Comparison of ENCODE assay signal across 29 cellular contexts in genomic region chr10:14687340-14687739, GRCh38.
DNase-seq lines count a peak whose midpoint lies in the region; ATAC-seq and TF ChIP-seq lines count a peak whose summit lies in the region.
"Had no signal": no experiment of that assay in that cellular context is flagged by ENCODE, and none has a peak within 500 bp of the region (broad histone marks: within the 10 kb centered on the region; RNA-seq: fewer than 3 reads in every experiment).

No MANE protein-coding gene starts in this region.

- POLR2A ChIA-PET in CD8-positive, alpha-beta T cell (lab: Charles Lee), result no interaction called here

- no peak overlapping the region for H3K27ac Mint-ChIP-seq in CD8-positive, alpha-beta T cell
- H3K27ac Mint-ChIP-seq: IgD-negative memory B cell had no signal

- no peaks in the 10 kb centered on the region for H3K36me3 ChIP-seq in breast epithelium
- H3K36me3 ChIP-seq in upper lobe of right lung, result no peaks in the 10 kb centered on the region
- no peaks in the 10 kb centered on the region for H3K36me3 ChIP-seq in CD8-positive, alpha-beta T cell (ENCODE audit: insufficient read depth, low read length)
- H3K36me3 ChIP-seq: adrenal gland, BLaER1, brain microvascular endothelial cell, right atrium auricular region had no signal

- ATAC-seq in left lobe of liver (peak; percentile 37), upper lobe of right lung (peak; percentile 84), HG02763 (IDR thresholded peaks at IDR 0.05; ENCODE audit: unreplicated experiment) (no peak)
- ATAC-seq in CD8-positive, alpha-beta T cell, result no peak
- ATAC-seq: activated T-cell treated with anti-CD3 and anti-CD28 coated beads, Interleukin-2, amount 50 U/mL, for 4 hours; SK-N-SH treated with all-trans-retinoic acid at 6 μM for 48 hours had no signal

- H3K4me3 ChIP-seq in breast epithelium, result no peak overlapping the region
- H3K4me3 ChIP-seq in upper lobe of right lung, result no peak overlapping the region
- H3K4me3 ChIP-seq in CD8-positive, alpha-beta T cell (ENCODE audit: low read depth, low read length), result no peak overlapping the region
- H3K4me3 ChIP-seq: adrenal gland, BLaER1, right atrium auricular region, testis had no signal

- intact Hi-C loops in breast epithelium (cut with DNase I; ENCODE audit: low total_unique reads), result no loop called here
- intact Hi-C loops in upper lobe of right lung (cut with DNase I), result no loop called here
- intact Hi-C loops in CD8-positive, alpha-beta T cell (cut with DNase I, micrococcal nuclease), result no loop called here

- H3K4me1 Mint-ChIP-seq in CD8-positive, alpha-beta T cell (ENCODE audit: low read depth), result peaks cover 4% of the 10 kb centered on the region

- H3K27me3 ChIP-seq in breast epithelium (no peaks in the 10 kb centered on the region), upper lobe of right lung (no peaks in the 10 kb centered on the region)
- no peaks in the 10 kb centered on the region for H3K27me3 ChIP-seq in CD8-positive, alpha-beta T cell (ENCODE audit: insufficient read depth, low read length)
- H3K27me3 ChIP-seq: adrenal gland, BLaER1, brain microvascular endothelial cell, right atrium auricular region, testis had no signal

- no peak for TF ChIP-seq POLR2A in breast epithelium (IDR thresholded peaks at IDR 0.05)

- H3K4me1 ChIP-seq in breast epithelium (no peaks in the 10 kb centered on the region), upper lobe of right lung (peaks cover 8% of the 10 kb centered on the region)
- H3K4me1 ChIP-seq in CD8-positive, alpha-beta T cell (ENCODE audit: insufficient read depth, low read length), result no peaks in the 10 kb centered on the region
- H3K4me1 ChIP-seq: adrenal gland, right atrium auricular region, testis had no signal

- no peaks in the 10 kb centered on the region for H3K9me3 Mint-ChIP-seq in CD8-positive, alpha-beta T cell
- H3K9me3 Mint-ChIP-seq: activated T-cell treated with anti-CD3 and anti-CD28 coated beads, Interleukin-2, amount 50 U/mL, for 4 hours had no signal

- no peaks in the 10 kb centered on the region for H3K27me3 Mint-ChIP-seq in CD8-positive, alpha-beta T cell (ENCODE audit: low read depth)
- H3K27me3 Mint-ChIP-seq: IgD-negative memory B cell had no signal

- DNase-seq in T47D (ENCODE audit: low read depth in 1 of 2, low spot score in 1 of 2) (peak; percentile 51 to 91), breast epithelium (ENCODE audit: low spot score in 2 of 2) (no peak), NCI-H2227 (lab: John Stamatoyannopoulos, UW; ENCODE audit: unreplicated experiment) (peak; percentile 4), left lobe of liver (ENCODE audit: low spot score) (no peak), upper lobe of right lung (no peak), mucosa of gallbladder (ENCODE audit: low spot score) (no peak)
- no peak for DNase-seq in CD8-positive, alpha-beta T cell
- DNase-seq: activated CD4-positive, alpha-beta T cell treated with anti-CD3 and anti-CD28 coated beads for 48 hours; activated naive CD4-positive, alpha-beta T cell treated with Interleukin-2 at 50 U/mL for 16 hours; activated T-cell treated with anti-CD3 and anti-CD28 coated beads, Interleukin-2, amount 50 U/mL, for 4 hours; adrenal gland; brain microvascular endothelial cell; EL; HCEC 1CT; head of caudate nucleus; kidney glomerular epithelial cell; NCI-H1694; NCI-H446 treated with DMSO at 0.1 percent for 48 hours; stimulated activated CD4-positive, alpha-beta T cell treated with anti-CD3 and anti-CD28 coated beads, Interleukin-4, amount 100 ng/mL, for 1 hour; stimulated activated naive CD4-positive, alpha-beta T cell; T-helper 2 cell; testis had no signal

- TF ChIP-seq CTCF in breast epithelium (IDR thresholded peaks at IDR 0.05) (no peak), upper lobe of right lung (IDR thresholded peaks at IDR 0.05) (no peak)
- TF ChIP-seq CTCF in CD8-positive, alpha-beta T cell (IDR thresholded peaks at IDR 0.05), result no peak

- H3K4me3 Mint-ChIP-seq in CD8-positive, alpha-beta T cell, result no peak overlapping the region
- H3K4me3 Mint-ChIP-seq: activated T-cell treated with anti-CD3 and anti-CD28 coated beads, Interleukin-2, amount 50 U/mL, for 4 hours; IgD-negative memory B cell had no signal

- H3K9me3 ChIP-seq in breast epithelium (no peaks in the 10 kb centered on the region), upper lobe of right lung (no peaks in the 10 kb centered on the region)
- no peaks in the 10 kb centered on the region for H3K9me3 ChIP-seq in CD8-positive, alpha-beta T cell (ENCODE audit: low read length)
- H3K9me3 ChIP-seq: adrenal gland, BLaER1, right atrium auricular region, testis had no signal

- in situ Hi-C loops in T47D (cut with HindIII; ENCODE audit: low pct_unique_long_range_greater_than_20kb, low sequenced_read_pairs), result no loop called here

- H3K36me3 Mint-ChIP-seq in CD8-positive, alpha-beta T cell, result no peaks in the 10 kb centered on the region

- H3K27ac ChIP-seq in breast epithelium (no peak overlapping the region), upper lobe of right lung (no peak overlapping the region)
- no peak overlapping the region for H3K27ac ChIP-seq in CD8-positive, alpha-beta T cell (ENCODE audit: low read depth, low read length)
- H3K27ac ChIP-seq: adrenal gland, BLaER1, brain microvascular endothelial cell, epithelial cell of prostate, right atrium auricular region, testis, VCaP had no signal

- CTCF ChIA-PET in CD8-positive, alpha-beta T cell (lab: Charles Lee), result no interaction called here

Comparison
In these comparisons a context has a peak if more than half of its experiments do, and no peak if none do; other contexts are left out.
1. DNase-seq: peak in T47D (2 of 2) and NCI-H2227 (single experiment); none in breast epithelium (0 of 2), left lobe of liver (single experiment), upper lobe of right lung (single experiment), mucosa of gallbladder (single experiment) and CD8-positive, alpha-beta T cell (0 of 7).
2. ATAC-seq: peak in left lobe of liver (single experiment) and upper lobe of right lung (single experiment); none in HG02763 (single experiment) and CD8-positive, alpha-beta T cell (single experiment).